23 cellular contexts compared by ENCODE assay signal in genomic region chr18:57918601-57919000, GRCh38.
DNase-seq lines count a peak whose midpoint lies in the region; ATAC-seq, FAIRE-seq and TF ChIP-seq lines count a peak whose summit lies in the region.
"Had no signal": no experiment of that assay in that cellular context is flagged by ENCODE, and none has a peak within 500 bp of the region (broad histone marks: within the 10 kb centered on the region; RNA-seq: fewer than 3 reads in every experiment).

No MANE protein-coding gene starts in this region.

- no peak for ATAC-seq in HG02642 (IDR thresholded peaks at IDR 0.05; ENCODE audit: poor library complexity, unreplicated experiment)
- ATAC-seq: Panc1 had no signal

- H3K36me3 ChIP-seq in breast epithelium: no peaks in the 10 kb centered on the region
- H3K36me3 ChIP-seq in keratinocyte (ENCODE audit: control insufficient read depth in 2 of 2, extremely low read depth in 1 of 2, insufficient read depth in 2 of 2, low read length in 2 of 2): no peaks in the 10 kb centered on the region
- H3K36me3 ChIP-seq: BE2C had no signal

- WGBS in lower leg skin, 2 donors: 90 to 92% methylated on average over 3 of the region's 3 CpGs

- H3K27me3 ChIP-seq in breast epithelium (no peaks in the 10 kb centered on the region), keratinocyte (ENCODE audit: control insufficient read depth, extremely low read depth, insufficient read depth, low read length) (no peaks in the 10 kb centered on the region)
- H3K27me3 ChIP-seq: BE2C had no signal

- POLR2A ChIA-PET in MCF 10A (lab: Yijun Ruan, JAX): interaction anchor here (0.8 kb wide), 1 partner anchor 17 kb away, joined by 3 read pairs; no protein-coding TSS in a partner anchor

- DNase-seq in MCF 10A (ENCODE audit: unreplicated experiment): no peak
- DNase-seq in breast epithelium (ENCODE audit: low spot score in 2 of 2): no peak
- DNase-seq in NCI-H2171 treated with DMSO at 0.1 percent for 48 hours (lab: John Stamatoyannopoulos, UW): peak; percentile 77
- DNase-seq in SHP77 (lab: John Stamatoyannopoulos, UW): peak; percentile 42 to 65
- no peak for DNase-seq in keratinocyte (ENCODE audit: low read depth, low spot score)
- DNase-seq in SIG-M5 (lab: John Stamatoyannopoulos, UW): no peak
- DNase-seq in lower leg skin (ENCODE audit: low spot score in 2 of 2): no peak
- DNase-seq: BE2C; GM23248; H9; HFFc6; KG1; NCI-H1092 treated with DMSO at 0.1 percent for 48 hours; NCI-H1436 treated with DMSO at 0.1 percent for 48 hours; NCI-H2029 treated with DMSO at 0.1 percent for 48 hours; NCI-H345; NK-92 treated with Interleukin-12 subunit alpha and Interleukin-12 subunit beta, amount 100 ng/mL, for 24 hours; SW 1271; T-helper 2 cell had no signal

- no peak overlapping the region for H3K9ac ChIP-seq in keratinocyte (ENCODE audit: control insufficient read depth, extremely low read depth, insufficient read depth, low read length)
- H3K9ac ChIP-seq: GM23248 had no signal

- H3K4me2 ChIP-seq in keratinocyte (ENCODE audit: control insufficient read depth, extremely low read depth, insufficient read depth, low read depth, low read length): no peak overlapping the region

- intact Hi-C loops in MCF 10A (cut with micrococcal nuclease) (no loop called here), breast epithelium (cut with DNase I; ENCODE audit: low total_unique reads) (loop anchor here (2.0 kb wide), 1 partner anchor 40 kb away; no protein-coding TSS in a partner anchor), lower leg skin (cut with DNase I; ENCODE audit: low total_unique reads) (no loop called here)

- TF ChIP-seq POLR2A in breast epithelium (IDR thresholded peaks at IDR 0.05) (no peak), lower leg skin (IDR thresholded peaks at IDR 0.05) (no peak)

- no peak overlapping the region for H3K4me3 ChIP-seq in breast epithelium
- H3K4me3 ChIP-seq in keratinocyte (ENCODE audit: control insufficient read depth in 2 of 3, extremely low read depth in 1 of 3, insufficient read depth in 2 of 3, low read depth in 1 of 3, low read length in 3 of 3): no peak overlapping the region
- no peak overlapping the region for H3K4me3 ChIP-seq in lower leg skin (ENCODE audit: low read depth, poor library complexity, severe bottlenecking)
- H3K4me3 ChIP-seq: GM23248 had no signal

- peak; percentile 32 for FAIRE-seq in keratinocyte (lab: Jason Lieb, UNC)
- FAIRE-seq: G401.6, GM12892 had no signal

- no peaks in the 10 kb centered on the region for H3K27me3 Mint-ChIP-seq in MCF 10A (ENCODE audit: insufficient read depth, unreplicated experiment)

- no peak for TF ChIP-seq CTCF in MCF 10A (IDR thresholded peaks at IDR 0.05; ENCODE audit: unreplicated experiment)
- no peak for TF ChIP-seq CTCF in breast epithelium (IDR thresholded peaks at IDR 0.05)
- TF ChIP-seq CTCF in keratinocyte (optimal IDR thresholded peaks at IDR 0.05 in 1 of 3, IDR thresholded peaks at IDR 0.05 in 1 of 3, conservative IDR thresholded peaks at IDR 0.05 in 1 of 3; ENCODE audit: extremely low read depth in 1 of 3, insufficient read depth in 2 of 3, low read length in 3 of 3): no peak
- TF ChIP-seq CTCF in lower leg skin (IDR thresholded peaks at IDR 0.05): no peak

- H3K9me3 Mint-ChIP-seq in MCF 10A (ENCODE audit: unreplicated experiment): no peaks in the 10 kb centered on the region
- H3K9me3 Mint-ChIP-seq: H9, HFFc6 had no signal

- dilution Hi-C loops in keratinocyte (cut with MboI; ENCODE audit: extremely low pct_ligation_motif_present, low sequenced_read_pairs): no loop called here

- no peaks in the 10 kb centered on the region for H3K79me2 ChIP-seq in keratinocyte (ENCODE audit: control insufficient read depth, insufficient read depth, low read length)

- no peaks in the 10 kb centered on the region for H3K9me1 ChIP-seq in keratinocyte (ENCODE audit: control insufficient read depth, extremely low read depth, insufficient read depth, low read length)

- CTCF ChIA-PET in MCF 10A (lab: Yijun Ruan, JAX): interaction anchor here (0.6 to 0.7 kb wide), 2 partner anchors 43 to 116 kb away, joined by 3 read pairs; no protein-coding TSS in a partner anchor

- H3K9me3 ChIP-seq in breast epithelium (no peaks in the 10 kb centered on the region), keratinocyte (ENCODE audit: control insufficient read depth, low read depth, low read length) (no peaks in the 10 kb centered on the region)
- H3K9me3 ChIP-seq: BE2C had no signal

- H3K4me1 ChIP-seq in breast epithelium (no peaks in the 10 kb centered on the region), keratinocyte (ENCODE audit: control insufficient read depth, extremely low read depth, insufficient read depth, low read length) (peaks cover 5% of the 10 kb centered on the region)
- H3K4me1 ChIP-seq: BE2C had no signal

- no peaks in the 10 kb centered on the region for H4K20me1 ChIP-seq in keratinocyte (ENCODE audit: control insufficient read depth, extremely low read depth, insufficient read depth, low read length)

- peaks cover 10% of the 10 kb centered on the region for H3K4me1 Mint-ChIP-seq in MCF 10A (ENCODE audit: insufficient read depth, unreplicated experiment)

- no peak overlapping the region for H3K4me3 Mint-ChIP-seq in MCF 10A (ENCODE audit: unreplicated experiment)
- H3K4me3 Mint-ChIP-seq: H9, HFFc6 had no signal

- H3K36me3 Mint-ChIP-seq in MCF 10A (ENCODE audit: insufficient read depth, unreplicated experiment): no peaks in the 10 kb centered on the region

- H3K27ac ChIP-seq in breast epithelium (no peak overlapping the region), keratinocyte (ENCODE audit: control insufficient read depth, insufficient read depth, low read length) (no peak overlapping the region)
- H3K27ac ChIP-seq: GM23248 had no signal

- H2AFZ ChIP-seq in keratinocyte (ENCODE audit: control insufficient read depth, low read length): no peak overlapping the region
- H2AFZ ChIP-seq: GM23248 had no signal

- peak overlapping the region; percentile 24 for H3K27ac Mint-ChIP-seq in MCF 10A (ENCODE audit: low read depth, unreplicated experiment)
- H3K27ac Mint-ChIP-seq: H9, HFFc6 had no signal

- no TSS peak for BruUV-seq in MCF 10A (replicated peaks; lab: Mats Ljungman, UMichigan)

Comparison
In these comparisons a context has a peak if more than half of its experiments do, and no peak if none do; other contexts are left out.
1. DNase-seq: peak in NCI-H2171 treated with DMSO at 0.1 percent for 48 hours (single experiment) and SHP77 (2 of 2); none in MCF 10A (single experiment), breast epithelium (0 of 2), keratinocyte (single experiment), SIG-M5 (single experiment) and lower leg skin (0 of 2).